ENCODE assay signal across 14 cellular contexts in genomic region chr3:113898892-113899291, GRCh38.
DNase-seq lines count a peak whose midpoint lies in the region; FAIRE-seq and TF ChIP-seq lines count a peak whose summit lies in the region.
"Had no signal": no experiment of that assay in that cellular context is flagged by ENCODE, and none has a peak within 500 bp of the region (broad histone marks: within the 10 kb centered on the region; RNA-seq: fewer than 3 reads in every experiment).

No MANE protein-coding gene starts in this region.

- H3K4me3 ChIP-seq in Loucy (ENCODE audit: low read length, poor library complexity, severe bottlenecking) (no peak overlapping the region), MM.1S (ENCODE audit: low read length) (no peak overlapping the region), tibial artery (no peak overlapping the region)
- H3K4me3 ChIP-seq: colonic mucosa, lung had no signal

- no peaks in the 10 kb centered on the region for H3K9me3 ChIP-seq in Loucy (ENCODE audit: insufficient read depth, low read depth, low read length)
- H3K9me3 ChIP-seq in MM.1S (replicated peaks; ENCODE audit: insufficient read depth, low read length), result no peaks in the 10 kb centered on the region
- H3K9me3 ChIP-seq in tibial artery, result no peaks in the 10 kb centered on the region
- H3K9me3 ChIP-seq: colonic mucosa had no signal

- H4K20me1 ChIP-seq in Loucy (ENCODE audit: insufficient read depth, low read length, poor library complexity, severe bottlenecking), result no peaks in the 10 kb centered on the region
- no peaks in the 10 kb centered on the region for H4K20me1 ChIP-seq in MM.1S (ENCODE audit: insufficient read depth, low read length)

- peak; percentile 41 for DNase-seq in AG08395 (ENCODE audit: low spot score)
- DNase-seq in amniotic epithelial cell (ENCODE audit: low read depth), result peak; percentile 57
- no peak for DNase-seq in NCI-H2196 treated with DMSO at 0.1 percent for 48 hours (lab: John Stamatoyannopoulos, UW; ENCODE audit: unreplicated experiment)
- no peak for DNase-seq in MM.1S
- no peak for DNase-seq in NCI-H2196 (lab: John Stamatoyannopoulos, UW; ENCODE audit: unreplicated experiment)
- DNase-seq in tibial artery, result no peak
- DNase-seq: activated CD4-positive, alpha-beta memory T cell treated with anti-CD3 and anti-CD28 coated beads for 36 hours; activated naive CD4-positive, alpha-beta T cell treated with Interleukin-2 at 50 U/mL for 16 hours; colonic mucosa; NCI-H2081; T-helper 17 cell had no signal

- intact Hi-C loops in tibial artery (cut with DNase I; ENCODE audit: low total_unique reads), result no loop called here

- FAIRE-seq in islet of Langerhans (lab: Jason Lieb, UNC), result peak; percentile 33

- H3K4me2 ChIP-seq in Loucy (ENCODE audit: low read depth, low read length, poor library complexity, severe bottlenecking) (no peak overlapping the region), MM.1S (ENCODE audit: low read depth, low read length) (no peak overlapping the region)

- H3K4me1 ChIP-seq in Loucy (ENCODE audit: insufficient read depth, low read length, poor library complexity, severe bottlenecking) (peaks cover 8% of the 10 kb centered on the region), MM.1S (ENCODE audit: low read length) (peaks cover 15% of the 10 kb centered on the region), tibial artery (no peaks in the 10 kb centered on the region)
- H3K4me1 ChIP-seq: colonic mucosa had no signal

- H3K27ac ChIP-seq in MM.1S (ENCODE audit: low read length), result no peak overlapping the region
- H3K27ac ChIP-seq in tibial artery, result no peak overlapping the region
- H3K27ac ChIP-seq: colonic mucosa had no signal

- H3K9ac ChIP-seq in Loucy (ENCODE audit: low read depth, low read length, poor library complexity, severe bottlenecking) (no peak overlapping the region), MM.1S (ENCODE audit: low read length) (no peak overlapping the region)

- H3K36me3 ChIP-seq in Loucy (ENCODE audit: insufficient read depth, low read length), result no peaks in the 10 kb centered on the region
- no peaks in the 10 kb centered on the region for H3K36me3 ChIP-seq in MM.1S (replicated peaks; ENCODE audit: insufficient read depth, low read length)
- H3K36me3 ChIP-seq in tibial artery, result no peaks in the 10 kb centered on the region
- H3K36me3 ChIP-seq: colonic mucosa had no signal

- no peaks in the 10 kb centered on the region for H3K79me2 ChIP-seq in Loucy (ENCODE audit: insufficient read depth, low read length)
- no peaks in the 10 kb centered on the region for H3K79me2 ChIP-seq in MM.1S (ENCODE audit: low read length)

- no peak for TF ChIP-seq CTCF in Loucy (conservative IDR thresholded peaks at IDR 0.05; ENCODE audit: low read length)
- TF ChIP-seq CTCF in MM.1S (IDR thresholded peaks at IDR 0.05; ENCODE audit: low read length), result no peak
- no peak for TF ChIP-seq CTCF in tibial artery (IDR thresholded peaks at IDR 0.05)

- no peaks in the 10 kb centered on the region for H3K9me2 ChIP-seq in Loucy (replicated peaks; ENCODE audit: low read depth, low read length)
- no peaks in the 10 kb centered on the region for H3K9me2 ChIP-seq in MM.1S (replicated peaks; ENCODE audit: insufficient read depth, low read length)

- 0 out of 2 replicates have a peak overlapping the region, but pooled peaks have one; percentile 17 for H2AFZ ChIP-seq in Loucy (ENCODE audit: low read length)
- no peak overlapping the region for H2AFZ ChIP-seq in MM.1S (ENCODE audit: low read length)

- H3F3A ChIP-seq in Loucy (ENCODE audit: low read depth) (no peaks in the 10 kb centered on the region), MM.1S (ENCODE audit: insufficient read depth, low read length) (no peaks in the 10 kb centered on the region)

- H3K27me3 ChIP-seq in Loucy (ENCODE audit: insufficient read depth, low read length, poor library complexity, severe bottlenecking) (no peaks in the 10 kb centered on the region), MM.1S (replicated peaks; ENCODE audit: insufficient read depth, low read length) (no peaks in the 10 kb centered on the region), tibial artery (no peaks in the 10 kb centered on the region)
- H3K27me3 ChIP-seq: colonic mucosa had no signal

Comparison
In these comparisons a context has a peak if more than half of its experiments do, and no peak if none do; other contexts are left out.
1. DNase-seq: peak in AG08395 (single experiment) and amniotic epithelial cell (single experiment); none in NCI-H2196 treated with DMSO at 0.1 percent for 48 hours (single experiment), MM.1S (single experiment), NCI-H2196 (single experiment) and tibial artery (0 of 2).